In genomic region chr21:9839011-9839661, GRCh38 we compare ENCODE assay signal across 17 cellular contexts.
A peak's percentile ranks its signal among the peaks of the same experiment; 100 is the strongest.
DNase-seq lines count a peak whose midpoint lies in the region; ATAC-seq and TF ChIP-seq lines count a peak whose summit lies in the region.
"Had no signal": no experiment of that assay in that cellular context is flagged by ENCODE, and none has a peak within 500 bp of the region (broad histone marks: within the 10 kb centered on the region; RNA-seq: fewer than 3 reads in every experiment).

No MANE protein-coding gene starts in this region.

- H3K9me3 ChIP-seq in RWPE2 (ENCODE audit: severe bottlenecking): peaks cover 22% of the 10 kb centered on the region
- no peaks in the 10 kb centered on the region for H3K9me3 ChIP-seq in right lobe of liver

- POLR2A ChIA-PET in activated CD4-positive, alpha-beta memory T cell treated with anti-CD3 and anti-CD28 coated beads for 36 hours (lab: Charles Lee): no interaction called here

- H3K4me3 ChIP-seq in RWPE2 (ENCODE audit: severe bottlenecking) (no peak overlapping the region), right lobe of liver (no peak overlapping the region)
- H3K4me3 ChIP-seq: skin epidermis had no signal

- H3K27me3 ChIP-seq in RWPE2 (ENCODE audit: insufficient read depth, poor library complexity, severe bottlenecking): no peaks in the 10 kb centered on the region
- no peaks in the 10 kb centered on the region for H3K27me3 ChIP-seq in right lobe of liver

- peaks cover 36% of the 10 kb centered on the region for H3K9me3 Mint-ChIP-seq in activated T-cell treated with anti-CD3 and anti-CD28 coated beads, Interleukin-2, amount 50 U/mL, for 24 hours
- H3K9me3 Mint-ChIP-seq in activated CD4-positive, alpha-beta memory T cell treated with anti-CD3 and anti-CD28 coated beads for 36 hours: peaks cover 25% of the 10 kb centered on the region

- H3K27ac Mint-ChIP-seq in activated T-cell treated with anti-CD3 and anti-CD28 coated beads, Interleukin-2, amount 50 U/mL, for 24 hours: no peak overlapping the region
- no peak overlapping the region for H3K27ac Mint-ChIP-seq in activated CD4-positive, alpha-beta memory T cell treated with anti-CD3 and anti-CD28 coated beads for 36 hours
- H3K27ac Mint-ChIP-seq: activated CD8-positive, alpha-beta T cell treated with anti-CD3 and anti-CD28 coated beads, Interleukin-2, amount 10 ng/mL, durations not matched to agents 7 days and 5 days had no signal

- H3K27ac ChIP-seq in RWPE2 (ENCODE audit: poor library complexity, severe bottlenecking) (no peak overlapping the region), right lobe of liver (no peak overlapping the region), temporal lobe (ENCODE audit: low read depth, low read length) (peak overlapping the region; percentile 4)
- H3K27ac ChIP-seq: skin epidermis had no signal

- H3K36me3 Mint-ChIP-seq in activated T-cell treated with anti-CD3 and anti-CD28 coated beads, Interleukin-2, amount 50 U/mL, for 24 hours (ENCODE audit: low read depth): peaks cover 5% of the 10 kb centered on the region
- peaks cover 4% of the 10 kb centered on the region for H3K36me3 Mint-ChIP-seq in activated CD4-positive, alpha-beta memory T cell treated with anti-CD3 and anti-CD28 coated beads for 36 hours

- H3K4me1 Mint-ChIP-seq in activated T-cell treated with anti-CD3 and anti-CD28 coated beads, Interleukin-2, amount 50 U/mL, for 24 hours (ENCODE audit: low read depth): no peaks in the 10 kb centered on the region
- no peaks in the 10 kb centered on the region for H3K4me1 Mint-ChIP-seq in activated CD4-positive, alpha-beta memory T cell treated with anti-CD3 and anti-CD28 coated beads for 36 hours (ENCODE audit: low read depth)
- H3K4me1 Mint-ChIP-seq: neural crest cell had no signal

- no peaks in the 10 kb centered on the region for H3K27me3 Mint-ChIP-seq in activated T-cell treated with anti-CD3 and anti-CD28 coated beads, Interleukin-2, amount 50 U/mL, for 24 hours
- H3K27me3 Mint-ChIP-seq in activated CD4-positive, alpha-beta memory T cell treated with anti-CD3 and anti-CD28 coated beads for 36 hours: no peaks in the 10 kb centered on the region

- TF ChIP-seq CTCF in RWPE2 (IDR thresholded peaks at IDR 0.05; ENCODE audit: poor library complexity, severe bottlenecking): no peak
- no peak for TF ChIP-seq CTCF in right lobe of liver (IDR thresholded peaks at IDR 0.05)

- no peaks in the 10 kb centered on the region for H3K36me3 ChIP-seq in RWPE2 (ENCODE audit: low read depth)
- no peaks in the 10 kb centered on the region for H3K36me3 ChIP-seq in right lobe of liver

- ATAC-seq in RWPE2 (ENCODE audit: low read depth) (no peak), right lobe of liver (peak in 2 of 4 donors; percentile 40 to 66), HG03521 (IDR thresholded peaks at IDR 0.05; ENCODE audit: unreplicated experiment) (no peak)
- ATAC-seq: activated CD8-positive, alpha-beta T cell treated with anti-CD3 and anti-CD28 coated beads, Interleukin-2, amount 10 ng/mL, durations not matched to agents 7 days and 5 days; HCT116; left colon had no signal

- WGBS in right lobe of liver (ENCODE audit: insufficient coverage, low coverage, low lambda C conversion rate, missing lambda C conversion rate): 70% methylated on average over 10 of the region's 38 CpGs

- TF ChIP-seq POLR2A in right lobe of liver (IDR thresholded peaks at IDR 0.05): no peak

- DNase-seq in NCI-H1105 treated with DMSO at 0.1 percent for 48 hours (lab: John Stamatoyannopoulos, UW) (peak; percentile 16), NCI-H1105 (lab: John Stamatoyannopoulos, UW) (no peak), RWPE2 (ENCODE audit: low spot score) (peak; percentile 82), right lobe of liver (peak; percentile 32 to 69 (median 57))
- DNase-seq in activated T-cell treated with anti-CD3 and anti-CD28 coated beads, Interleukin-2, amount 50 U/mL, for 24 hours: no peak
- no peak for DNase-seq in activated CD4-positive, alpha-beta memory T cell treated with anti-CD3 and anti-CD28 coated beads for 36 hours
- DNase-seq: activated CD8-positive, alpha-beta T cell treated with anti-CD3 and anti-CD28 coated beads, Interleukin-2, amount 10 ng/mL, durations not matched to agents 7 days and 5 days; activated naive CD4-positive, alpha-beta T cell treated with Interleukin-2 at 50 U/mL for 16 hours; glutamatergic neuron; left colon; NCI-H446; T-helper 9 cell had no signal

- intact Hi-C loops in right lobe of liver (cut with DNase I): no loop called here
- intact Hi-C loops in activated CD4-positive, alpha-beta memory T cell treated with anti-CD3 and anti-CD28 coated beads for 36 hours (cut with micrococcal nuclease): no loop called here

- H3K4me1 ChIP-seq in RWPE2 (ENCODE audit: insufficient read depth, poor library complexity, severe bottlenecking) (no peaks in the 10 kb centered on the region), right lobe of liver (no peaks in the 10 kb centered on the region)

- no peak overlapping the region for H3K4me3 Mint-ChIP-seq in activated T-cell treated with anti-CD3 and anti-CD28 coated beads, Interleukin-2, amount 50 U/mL, for 24 hours
- no peak overlapping the region for H3K4me3 Mint-ChIP-seq in activated CD4-positive, alpha-beta memory T cell treated with anti-CD3 and anti-CD28 coated beads for 36 hours
- H3K4me3 Mint-ChIP-seq: activated CD8-positive, alpha-beta T cell treated with anti-CD3 and anti-CD28 coated beads, Interleukin-2, amount 10 ng/mL, durations not matched to agents 7 days and 5 days; neural crest cell had no signal

- CTCF ChIA-PET in activated CD4-positive, alpha-beta memory T cell treated with anti-CD3 and anti-CD28 coated beads for 36 hours (lab: Charles Lee): no interaction called here

Comparison
In these comparisons a context has a peak if more than half of its experiments do, and no peak if none do; other contexts are left out.
1. DNase-seq: peak in NCI-H1105 treated with DMSO at 0.1 percent for 48 hours (single experiment), RWPE2 (single experiment) and right lobe of liver (3 of 3); none in NCI-H1105 (single experiment), activated T-cell treated with anti-CD3 and anti-CD28 coated beads, Interleukin-2, amount 50 U/mL, for 24 hours (single experiment) and activated CD4-positive, alpha-beta memory T cell treated with anti-CD3 and anti-CD28 coated beads for 36 hours (single experiment).